In the genomic region with DNA sequence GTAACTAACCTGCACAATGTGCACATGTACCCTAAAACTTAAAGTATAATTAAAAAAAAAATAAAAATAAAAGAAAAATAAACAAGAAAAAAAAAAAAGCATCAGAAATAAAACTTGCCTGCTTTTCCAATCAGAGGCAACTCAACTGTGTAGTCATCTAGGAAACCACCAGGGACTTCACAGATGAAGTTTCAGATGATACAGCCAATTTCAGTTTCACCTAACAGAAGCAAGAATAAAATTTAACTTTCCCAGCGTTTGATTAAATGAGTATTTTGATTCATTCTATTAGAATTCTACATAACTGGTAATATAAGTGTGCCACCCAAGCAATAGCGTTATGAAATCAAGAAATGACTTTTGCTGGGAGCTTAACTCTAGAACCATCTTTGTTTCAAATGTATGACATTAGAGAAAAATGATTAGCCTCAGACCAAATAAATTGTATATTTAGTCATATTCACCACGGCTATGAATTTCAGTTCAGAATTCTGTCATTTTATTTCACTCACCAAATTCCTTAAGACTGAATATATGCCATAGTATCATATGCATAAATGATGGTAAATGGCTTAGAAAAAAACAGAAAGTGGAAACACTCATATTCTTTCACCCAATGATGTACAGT, we compare ENCODE assay signal across 14 cellular contexts.
DNase-seq lines count a peak whose midpoint lies in the region; ATAC-seq and TF ChIP-seq lines count a peak whose summit lies in the region.
"Had no signal": no experiment of that assay in that cellular context is flagged by ENCODE, and none has a peak within 500 bp of the region (broad histone marks: within the 10 kb centered on the region; RNA-seq: fewer than 3 reads in every experiment).

No MANE protein-coding gene starts in this region.

- no peak overlapping the region for H3K4me3 ChIP-seq in left ventricle myocardium inferior
- H3K4me3 ChIP-seq: colonic mucosa had no signal

- no peaks in the 10 kb centered on the region for H3K36me3 ChIP-seq in left ventricle myocardium inferior
- H3K36me3 ChIP-seq: colonic mucosa had no signal

- no peaks in the 10 kb centered on the region for H3K4me1 ChIP-seq in left ventricle myocardium inferior
- H3K4me1 ChIP-seq: colonic mucosa had no signal

- ATAC-seq in GM19023 (IDR thresholded peaks at IDR 0.05; ENCODE audit: unreplicated experiment) (peak; percentile 61), GM21737 (IDR thresholded peaks at IDR 0.05; ENCODE audit: unreplicated experiment) (peak; percentile 67), HG03280 (IDR thresholded peaks at IDR 0.05; ENCODE audit: unreplicated experiment) (peak; percentile 70), HG02840 (IDR thresholded peaks at IDR 0.05; ENCODE audit: low FRiP score, unreplicated experiment) (no peak)

- H3K9me3 ChIP-seq in left ventricle myocardium inferior (replicated peaks), result no peaks in the 10 kb centered on the region
- H3K9me3 ChIP-seq: colonic mucosa had no signal

- DNase-seq in GM13977 (ENCODE audit: low spot score), result peak; percentile 43
- DNase-seq in NCI-H2081 treated with DMSO at 0.1 percent for 48 hours (lab: John Stamatoyannopoulos, UW), result no peak
- no peak for DNase-seq in left ventricle myocardium inferior
- no peak for DNase-seq in D341Med (ENCODE audit: low spot score)
- DNase-seq: activated CD4-positive, alpha-beta T cell treated with anti-CD3 and anti-CD28 coated beads, Interleukin-2, amount 50 U/mL, for 48 hours; colonic mucosa; mesendoderm; NCI-H446 treated with DMSO at 0.1 percent for 48 hours; RPMI8226; stimulated activated CD4-positive, alpha-beta T cell treated with anti-CD3 and anti-CD28 coated beads, Interleukin-1b, Interleukin-23, amount 100 ng/mL, for 48 hours had no signal

- TF ChIP-seq CTCF in GM13977 (IDR thresholded peaks at IDR 0.05; ENCODE audit: extremely low read depth, insufficient read depth, missing control alignments) (no peak), left ventricle myocardium inferior (IDR thresholded peaks at IDR 0.05; ENCODE audit: borderline replicate concordance) (no peak)

- H3K27me3 ChIP-seq in left ventricle myocardium inferior (ENCODE audit: low read depth), result no peaks in the 10 kb centered on the region
- H3K27me3 ChIP-seq: colonic mucosa had no signal

- in situ Hi-C loops in GM13977 (cut with MboI; ENCODE audit: low pct_unique_long_range_greater_than_20kb, low sequenced_read_pairs, unreplicated experiment), result loop anchor here (25.0 kb wide), 1 partner anchor 88 kb away; no protein-coding TSS in a partner anchor

- no peak overlapping the region for H3K27ac ChIP-seq in left ventricle myocardium inferior (replicated peaks)
- H3K27ac ChIP-seq: colonic mucosa had no signal

- intact Hi-C loops in left ventricle myocardium inferior (cut with micrococcal nuclease), result no loop called here
